ENCODE assay signal across 9 cellular contexts in the genomic region with DNA sequence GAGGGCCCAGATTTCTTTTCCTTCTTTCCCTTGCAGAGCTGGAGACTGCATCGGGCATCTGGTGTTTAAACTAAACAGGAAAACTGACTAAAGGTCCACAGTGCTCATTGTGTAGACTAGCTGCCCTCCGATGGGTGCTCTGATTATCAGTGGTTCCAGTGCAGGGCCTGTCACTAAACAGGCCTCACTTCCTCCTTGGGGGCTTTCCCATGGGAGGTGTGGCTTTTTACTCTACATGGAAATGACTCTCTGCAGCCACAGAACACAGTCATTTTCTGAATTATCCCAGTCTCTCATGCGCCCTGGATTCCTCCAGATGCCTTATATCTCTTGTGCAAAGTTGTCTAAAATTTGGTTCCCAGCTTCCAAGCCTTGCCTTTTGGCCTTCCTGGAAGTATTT.
DNase-seq lines count a peak whose midpoint lies in the region; ATAC-seq, FAIRE-seq and TF ChIP-seq lines count a peak whose summit lies in the region.
"Had no signal": no experiment of that assay in that cellular context is flagged by ENCODE, and none has a peak within 500 bp of the region (broad histone marks: within the 10 kb centered on the region; RNA-seq: fewer than 3 reads in every experiment).

No MANE protein-coding gene starts in this region.

- H3K36me3 ChIP-seq in GM12878 (ENCODE audit: control insufficient read depth in 2 of 2, insufficient read depth in 2 of 2, low read length in 1 of 2): peaks cover 10 to 15% of the 10 kb centered on the region in 2 experiments; a peak in 3 of 4 replicates

- no peak for FAIRE-seq in GM12878 (lab: Jason Lieb, UNC)

- peaks cover 4% of the 10 kb centered on the region for H3K4me1 ChIP-seq in GM12878 (ENCODE audit: control insufficient read depth, insufficient read depth, low read length)

- no peak for TF ChIP-seq POLR2A in GM12878 (IDR thresholded peaks at IDR 0.05; ENCODE audit: low read depth, low read length)

- peak overlapping the region; percentile 20; the same call in 1 of the 2 replicates for H3K27ac ChIP-seq in GM12878 (ENCODE audit: control insufficient read depth, insufficient read depth)

- no peak for TF ChIP-seq RAD21 in GM12878 (IDR thresholded peaks at IDR 0.05; ENCODE audit: insufficient read depth, low read depth, low read length)

- no peak overlapping the region for H3K27ac Mint-ChIP-seq in activated naive CD8-positive, alpha-beta T cell treated with anti-CD3 and anti-CD28 coated beads, Interleukin-2, amount 10 ng/mL, durations not matched to agents 7 days and 5 days
- H3K27ac Mint-ChIP-seq in activated naive CD8-positive, alpha-beta T cell treated with anti-CD3 and anti-CD28 coated beads for 36 hours: no peak overlapping the region
- peak overlapping the region; percentile 20 for H3K27ac Mint-ChIP-seq in stimulated activated memory B cell treated with anti-CD40 and anti-IgM and Interleukin-4, amounts not matched to agents 10 μg/mL and 1 μg/mL and 100 μg/mL, for 72 hours

- H3K4me2 ChIP-seq in GM12878 (ENCODE audit: control insufficient read depth, insufficient read depth): 0 out of 2 replicates have a peak overlapping the region, but pooled peaks have one; percentile 4

- POLR2A ChIA-PET in activated naive CD8-positive, alpha-beta T cell treated with anti-CD3 and anti-CD28 coated beads, Interleukin-2, amount 10 ng/mL, durations not matched to agents 7 days and 5 days (lab: Charles Lee): no interaction called here
- POLR2A ChIA-PET in GM12878 (lab: Charles Lee): interaction anchor here (0.8 kb wide), 1 partner anchor 14 kb away, joined by 3 read pairs; no protein-coding TSS in a partner anchor

- intact Hi-C loops in GM12878 (cut with micrococcal nuclease; ENCODE audit: unreplicated experiment): no loop called here

- SMC1A ChIA-PET in GM12878 (lab: Charles Lee; ENCODE audit: uncharacterized antibody, unreplicated experiment): interaction anchor here (0.8 to 1.4 kb wide), 6 partner anchors 9 to 72 kb away, joined by 3 to 6 read pairs (median 3); no protein-coding TSS in a partner anchor

- no peak overlapping the region for H2AFZ ChIP-seq in GM12878 (ENCODE audit: control insufficient read depth, low read depth, low read length)

- no peak for TF ChIP-seq EP300 in GM12878 (IDR thresholded peaks at IDR 0.05; ENCODE audit: borderline replicate concordance in 1 of 2, control insufficient read depth in 1 of 2, low read depth in 2 of 2, low read length in 2 of 2)

- no peak for DNase-seq in activated naive CD8-positive, alpha-beta T cell treated with anti-CD3 and anti-CD28 coated beads, Interleukin-2, amount 10 ng/mL, durations not matched to agents 7 days and 5 days
- DNase-seq in activated naive CD8-positive, alpha-beta T cell treated with anti-CD3 and anti-CD28 coated beads for 36 hours: no peak
- no peak for DNase-seq in GM12878 (ENCODE audit: low read depth, low spot score)
- no peak for DNase-seq in middle frontal gyrus (ENCODE audit: extremely low spot score, low spot score)
- no peak for DNase-seq in COR-L47 (lab: John Stamatoyannopoulos, UW)
- DNase-seq in activated CD4-positive, alpha-beta T cell treated with anti-CD3 and anti-CD28 coated beads for 48 hours: no peak
- DNase-seq: NCI-H2029 had no signal

- no peaks in the 10 kb centered on the region for H4K20me1 ChIP-seq in GM12878 (ENCODE audit: control insufficient read depth, insufficient read depth)

- H3K79me2 ChIP-seq in GM12878 (ENCODE audit: control insufficient read depth, insufficient read depth, low read length): no peaks in the 10 kb centered on the region

- no peak overlapping the region for H3K4me3 ChIP-seq in GM12878

- peaks cover 4% of the 10 kb centered on the region for H3K27me3 Mint-ChIP-seq in activated naive CD8-positive, alpha-beta T cell treated with anti-CD3 and anti-CD28 coated beads, Interleukin-2, amount 10 ng/mL, durations not matched to agents 7 days and 5 days
- no peaks in the 10 kb centered on the region for H3K27me3 Mint-ChIP-seq in activated naive CD8-positive, alpha-beta T cell treated with anti-CD3 and anti-CD28 coated beads for 36 hours
- H3K27me3 Mint-ChIP-seq in stimulated activated memory B cell treated with anti-CD40 and anti-IgM and Interleukin-4, amounts not matched to agents 10 μg/mL and 1 μg/mL and 100 μg/mL, for 72 hours: no peaks in the 10 kb centered on the region

- RAD21 ChIA-PET in GM12878 (lab: Charles Lee; ENCODE audit: unreplicated experiment): interaction anchor here (0.9 to 1.0 kb wide), 2 partner anchors 14 to 306 kb away, joined by 3 read pairs; no protein-coding TSS in a partner anchor

- CTCF ChIA-PET in GM12878 (lab: Yijun Ruan, JAX): interaction anchor here (1.0 to 3.6 kb wide), 5 partner anchors 9 to 306 kb away, joined by 3 to 11 read pairs (median 3); no protein-coding TSS in a partner anchor

- no peaks in the 10 kb centered on the region for H3K27me3 ChIP-seq in GM12878 (replicated peaks in 1 of 2; ENCODE audit: control insufficient read depth in 2 of 2, insufficient read depth in 2 of 2, low read length in 1 of 2)

- no peaks in the 10 kb centered on the region for H3K4me1 Mint-ChIP-seq in activated naive CD8-positive, alpha-beta T cell treated with anti-CD3 and anti-CD28 coated beads, Interleukin-2, amount 10 ng/mL, durations not matched to agents 7 days and 5 days
- H3K4me1 Mint-ChIP-seq in activated naive CD8-positive, alpha-beta T cell treated with anti-CD3 and anti-CD28 coated beads for 36 hours: peaks cover 9% of the 10 kb centered on the region
- peaks cover 41% of the 10 kb centered on the region for H3K4me1 Mint-ChIP-seq in stimulated activated memory B cell treated with anti-CD40 and anti-IgM and Interleukin-4, amounts not matched to agents 10 μg/mL and 1 μg/mL and 100 μg/mL, for 72 hours

- H3K9ac ChIP-seq in GM12878 (ENCODE audit: control insufficient read depth, insufficient read depth, low read length): no peak overlapping the region

- H3K4me3 Mint-ChIP-seq in activated naive CD8-positive, alpha-beta T cell treated with anti-CD3 and anti-CD28 coated beads, Interleukin-2, amount 10 ng/mL, durations not matched to agents 7 days and 5 days: no peak overlapping the region
- H3K4me3 Mint-ChIP-seq in activated naive CD8-positive, alpha-beta T cell treated with anti-CD3 and anti-CD28 coated beads for 36 hours: no peak overlapping the region
- H3K4me3 Mint-ChIP-seq in stimulated activated memory B cell treated with anti-CD40 and anti-IgM and Interleukin-4, amounts not matched to agents 10 μg/mL and 1 μg/mL and 100 μg/mL, for 72 hours: no peak overlapping the region

- no peak for TF ChIP-seq CTCF in GM12878 (IDR thresholded peaks at IDR 0.05 in 2 of 3, conservative IDR thresholded peaks at IDR 0.05 in 1 of 3; ENCODE audit: control insufficient read depth in 2 of 3, extremely low read depth in 1 of 3, insufficient read depth in 1 of 3, low read depth in 3 of 3, low read length in 3 of 3)

- in situ Hi-C loops in GM12878 (cut with MboI): no loop called here

- H3K9me3 ChIP-seq in GM12878 (replicated peaks; ENCODE audit: control insufficient read depth, insufficient read depth, low read length): no peaks in the 10 kb centered on the region

- H3K9me3 Mint-ChIP-seq in activated naive CD8-positive, alpha-beta T cell treated with anti-CD3 and anti-CD28 coated beads, Interleukin-2, amount 10 ng/mL, durations not matched to agents 7 days and 5 days: no peaks in the 10 kb centered on the region
- no peaks in the 10 kb centered on the region for H3K9me3 Mint-ChIP-seq in activated naive CD8-positive, alpha-beta T cell treated with anti-CD3 and anti-CD28 coated beads for 36 hours
- H3K9me3 Mint-ChIP-seq in stimulated activated memory B cell treated with anti-CD40 and anti-IgM and Interleukin-4, amounts not matched to agents 10 μg/mL and 1 μg/mL and 100 μg/mL, for 72 hours: no peaks in the 10 kb centered on the region

- peak; percentile 33 for ATAC-seq in activated naive CD8-positive, alpha-beta T cell treated with anti-CD3 and anti-CD28 coated beads, Interleukin-2, amount 10 ng/mL, durations not matched to agents 7 days and 5 days (ENCODE audit: low read depth)
- ATAC-seq in HG02973 (IDR thresholded peaks at IDR 0.05; ENCODE audit: unreplicated experiment) (peak; percentile 96), GM12878 (peak; percentile 98)
- ATAC-seq in stimulated activated memory B cell treated with anti-CD40 and anti-IgM and Interleukin-4, amounts not matched to agents 10 μg/mL and 1 μg/mL and 100 μg/mL, for 72 hours: peak; percentile 96

- 23% methylated on average over 3 of the region's 3 CpGs for WGBS in GM12878 (ENCODE audit: insufficient coverage, insufficient replicate concordance, low lambda C conversion rate, missing lambda C conversion rate)

- no peaks in the 10 kb centered on the region for H3K36me3 Mint-ChIP-seq in activated naive CD8-positive, alpha-beta T cell treated with anti-CD3 and anti-CD28 coated beads, Interleukin-2, amount 10 ng/mL, durations not matched to agents 7 days and 5 days
- H3K36me3 Mint-ChIP-seq in activated naive CD8-positive, alpha-beta T cell treated with anti-CD3 and anti-CD28 coated beads for 36 hours: no peaks in the 10 kb centered on the region
- H3K36me3 Mint-ChIP-seq in stimulated activated memory B cell treated with anti-CD40 and anti-IgM and Interleukin-4, amounts not matched to agents 10 μg/mL and 1 μg/mL and 100 μg/mL, for 72 hours: peaks cover 58% of the 10 kb centered on the region

- no TSS peak for BruUV-seq in GM12878 (replicated peaks; lab: Mats Ljungman, UMichigan)

TF ChIP-seq in GM12878, 131 proteins besides CTCF, POLR2A, EP300 and RAD21 (continues in another document):
- TF ChIP-seq CREM (IDR thresholded peaks at IDR 0.05; ENCODE audit: low read depth) (no peak), MEF2B (IDR thresholded peaks at IDR 0.05; ENCODE audit: partially characterized antibody, poor library complexity, severe bottlenecking) (peak; percentile 50), ETV6 (conservative IDR thresholded peaks at IDR 0.05 in 1 of 2, IDR thresholded peaks at IDR 0.05 in 1 of 2; ENCODE audit: borderline replicate concordance in 1 of 2, low read depth in 1 of 2) (peak in 1 of 2 experiments; percentile 21; a peak in 1 of 4 replicates), ZNF622 (IDR thresholded peaks at IDR 0.05) (no peak), EGR1 (IDR thresholded peaks at IDR 0.05; ENCODE audit: borderline replicate concordance in 1 of 2, low read depth in 2 of 2, low read length in 2 of 2) (no peak), WRNIP1 (IDR thresholded peaks at IDR 0.05; ENCODE audit: borderline replicate concordance, low read depth, low read length) (no peak), IKZF1 (conservative IDR thresholded peaks at IDR 0.05) (peak; percentile 55)

Comparison
In these comparisons a context has a peak if more than half of its experiments do, and no peak if none do; other contexts are left out.
1. ATAC-seq: peak in every context shown above with its lines; median percentile 98 in GM12878; 96 in HG02973; 96 in stimulated activated memory B cell treated with anti-CD40 and anti-IgM and Interleukin-4, amounts not matched to agents 10 μg/mL and 1 μg/mL and 100 μg/mL, for 72 hours; 33 in activated naive CD8-positive, alpha-beta T cell treated with anti-CD3 and anti-CD28 coated beads, Interleukin-2, amount 10 ng/mL, durations not matched to agents 7 days and 5 days.